1 cellular context compared by ENCODE assay signal in the genomic region with DNA sequence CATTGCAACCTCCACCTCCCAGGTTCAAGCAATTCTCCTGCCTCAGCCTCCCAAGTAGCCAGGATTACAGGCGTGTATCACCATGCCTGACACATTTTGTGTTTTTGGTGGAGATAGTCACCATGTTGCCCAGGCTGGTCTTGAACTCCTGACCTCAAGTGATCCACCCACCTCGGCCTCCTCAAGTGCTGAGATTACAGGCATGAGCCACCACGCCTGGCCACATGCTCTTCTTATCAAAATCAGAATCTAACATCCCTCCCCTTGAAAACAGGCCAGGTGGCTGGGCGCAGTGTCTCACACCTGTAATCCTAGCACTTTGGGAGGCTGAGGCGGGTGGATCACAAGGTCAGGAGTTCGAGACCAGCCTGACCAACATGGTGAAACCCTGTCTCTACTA.
TF ChIP-seq lines count a peak whose summit lies in the region.

No MANE protein-coding gene starts in this region.

TF ChIP-seq in K562, 482 proteins besides CTCF, POLR2A, EP300 and RAD21:
- peak; percentile 39 for TF ChIP-seq GATA2 (CRISPR knock-in tag; IDR thresholded peaks at IDR 0.05)
- peak in 1 of 2 experiments; percentile 61; a peak in 1 of 4 replicates for TF ChIP-seq KDM1A (IDR thresholded peaks at IDR 0.05)
- TF ChIP-seq BCOR (IDR thresholded peaks at IDR 0.05) = 0 out of 2 replicates have a peak, but pooled peaks have one; percentile 10
- peak; percentile 48 for TF ChIP-seq CBFA2T2 (conservative IDR thresholded peaks at IDR 0.05)
- TF ChIP-seq EGR1 (conservative IDR thresholded peaks at IDR 0.05) = peak; percentile 33; the same call in 1 of the 2 replicates
- peak; percentile 61 for TF ChIP-seq CBFA2T3 (IDR thresholded peaks at IDR 0.05)
